11 cellular contexts compared by ENCODE assay signal in genomic region chr20:18679020-18679419, GRCh38.
A peak's percentile ranks its signal among the peaks of the same experiment; 100 is the strongest.
DNase-seq lines count a peak whose midpoint lies in the region; ATAC-seq and TF ChIP-seq lines count a peak whose summit lies in the region.
"Had no signal": no experiment of that assay in that cellular context is flagged by ENCODE, and none has a peak within 500 bp of the region (broad histone marks: within the 10 kb centered on the region; RNA-seq: fewer than 3 reads in every experiment).

No MANE protein-coding gene starts in this region.

- H3K9me2 ChIP-seq in GM23248 (ENCODE audit: insufficient read depth): no peaks in the 10 kb centered on the region

- H3K36me3 Mint-ChIP-seq in CD8-positive, alpha-beta T cell: peaks cover 11% of the 10 kb centered on the region
- H3K36me3 Mint-ChIP-seq in effector memory CD8-positive, alpha-beta T cell (ENCODE audit: insufficient read depth): peaks cover 9% of the 10 kb centered on the region
- H3K36me3 Mint-ChIP-seq: natural killer cell treated with Interleukin-12 subunit alpha and Interleukin-12 subunit beta and Interleukin-15 and Interleukin-18, amount 100 ng/mL, for 72 hours had no signal

- H3K79me2 ChIP-seq in GM23248 (ENCODE audit: insufficient read depth): no peaks in the 10 kb centered on the region; the same call in 1 of the 2 replicates

- TF ChIP-seq CTCF in astrocyte of the spinal cord (IDR thresholded peaks at IDR 0.05; ENCODE audit: low read depth, low read length) (no peak), prostate gland (IDR thresholded peaks at IDR 0.05) (no peak)
- no peak for TF ChIP-seq CTCF in CD8-positive, alpha-beta T cell (IDR thresholded peaks at IDR 0.05)

- H3K4me1 ChIP-seq in GM23248 (ENCODE audit: insufficient read depth) (no peaks in the 10 kb centered on the region), neuronal stem cell (ENCODE audit: control insufficient read depth in 2 of 2, insufficient read depth in 1 of 2, low read depth in 1 of 2, low read length in 2 of 2) (peaks cover 13 to 22% of the 10 kb centered on the region in 2 donors), prostate gland (replicated peaks) (no peaks in the 10 kb centered on the region)
- no peaks in the 10 kb centered on the region for H3K4me1 ChIP-seq in CD8-positive, alpha-beta T cell (ENCODE audit: insufficient read depth, low read length)

- H3K27ac Mint-ChIP-seq in CD8-positive, alpha-beta T cell: no peak overlapping the region
- H3K27ac Mint-ChIP-seq in effector memory CD8-positive, alpha-beta T cell: peak overlapping the region in 1 of 2 donors; percentile 23

- no peak overlapping the region for H2BK12ac ChIP-seq in neuronal stem cell (ENCODE audit: low read length)

- no peak overlapping the region for H3K4ac ChIP-seq in neuronal stem cell (ENCODE audit: low read length)

- no peak overlapping the region for H3K23ac ChIP-seq in neuronal stem cell (ENCODE audit: low read depth, low read length, poor library complexity)

- WGBS in GM23248 (ENCODE audit: low coverage in 1 of 2, low lambda C conversion rate in 2 of 2, missing lambda C conversion rate in 2 of 2), 2 experiments: 76 to 79% methylated on average over 5 of the region's 5 CpGs
- no CpG with 5 or more reads among the region's 5 CpGs for WGBS in neuronal stem cell (ENCODE audit: extremely low coverage in 2 of 2, insufficient read length in 2 of 2, insufficient replicate concordance in 1 of 2), 2 donors
- 49% methylated on average over 5 of the region's 5 CpGs for WGBS in prostate gland

- in situ Hi-C loops in GM23248 (cut with MboI): loop anchor here (10.0 kb wide), 1 partner anchor 56 kb away; no protein-coding TSS in a partner anchor
- in situ Hi-C loops in astrocyte of the spinal cord (cut with HindIII; ENCODE audit: low sequenced_read_pairs): no loop called here

- H3K27ac ChIP-seq in GM23248: no peak overlapping the region
- no peak overlapping the region for H3K27ac ChIP-seq in neuronal stem cell (replicated peaks; ENCODE audit: low read length)
- no peak overlapping the region for H3K27ac ChIP-seq in CD8-positive, alpha-beta T cell (ENCODE audit: low read depth, low read length)
- H3K27ac ChIP-seq in prostate gland: no peak overlapping the region

- H3K4me3 ChIP-seq in GM23248: no peak overlapping the region
- H3K4me3 ChIP-seq in astrocyte of the spinal cord (ENCODE audit: low read depth, low read length): no peak overlapping the region
- H3K4me3 ChIP-seq in neuronal stem cell (ENCODE audit: low read length in 2 of 2): no peak overlapping the region
- no peak overlapping the region for H3K4me3 ChIP-seq in CD8-positive, alpha-beta T cell (ENCODE audit: low read depth, low read length)
- no peak overlapping the region for H3K4me3 ChIP-seq in prostate gland

- intact Hi-C loops in CD8-positive, alpha-beta T cell (cut with DNase I, micrococcal nuclease): no loop called here
- intact Hi-C loops in prostate gland (cut with DNase I): no loop called here

- no peaks in the 10 kb centered on the region for H3K79me1 ChIP-seq in neuronal stem cell (ENCODE audit: low read depth, low read length)

- H3K9ac ChIP-seq in GM23248 (no peak overlapping the region), neuronal stem cell (ENCODE audit: low read depth, low read length, poor library complexity) (no peak overlapping the region)

- TF ChIP-seq POLR2A in prostate gland (IDR thresholded peaks at IDR 0.05): no peak

- peaks cover 20% of the 10 kb centered on the region for H3K4me1 Mint-ChIP-seq in CD8-positive, alpha-beta T cell (ENCODE audit: low read depth)
- peaks cover 8 to 28% of the 10 kb centered on the region in 2 donors for H3K4me1 Mint-ChIP-seq in effector memory CD8-positive, alpha-beta T cell (ENCODE audit: low read depth in 2 of 2)

- no peak overlapping the region for H4K91ac ChIP-seq in neuronal stem cell (ENCODE audit: low read depth, low read length, poor library complexity)

- H3F3A ChIP-seq in GM23248 (ENCODE audit: insufficient read depth): no peaks in the 10 kb centered on the region

- H2AFZ ChIP-seq in GM23248 (no peak overlapping the region), neuronal stem cell (ENCODE audit: low read length) (peak overlapping the region; percentile 30)

- H3K9me3 ChIP-seq in GM23248 (ENCODE audit: low read depth) (no peaks in the 10 kb centered on the region), neuronal stem cell (replicated peaks in 1 of 2; ENCODE audit: control insufficient read depth in 2 of 2, insufficient read depth in 1 of 2, low read depth in 1 of 2, low read length in 2 of 2) (peaks cover 0 to 2% of the 10 kb centered on the region in 2 donors), prostate gland (no peaks in the 10 kb centered on the region)
- H3K9me3 ChIP-seq in CD8-positive, alpha-beta T cell (ENCODE audit: low read length): no peaks in the 10 kb centered on the region

- H2BK5ac ChIP-seq in neuronal stem cell (ENCODE audit: low read length): no peak overlapping the region

- H3K4me3 Mint-ChIP-seq in CD8-positive, alpha-beta T cell: no peak overlapping the region
- H3K4me3 Mint-ChIP-seq in effector memory CD8-positive, alpha-beta T cell: no peak overlapping the region
- H3K4me3 Mint-ChIP-seq: natural killer cell treated with Interleukin-12 subunit alpha and Interleukin-12 subunit beta and Interleukin-15 and Interleukin-18, amount 100 ng/mL, for 72 hours had no signal

- H4K8ac ChIP-seq in neuronal stem cell (ENCODE audit: low read depth, low read length): no peak overlapping the region

- H3K27me3 ChIP-seq in GM23248 (replicated peaks; ENCODE audit: insufficient read depth) (no peaks in the 10 kb centered on the region), neuronal stem cell (ENCODE audit: control insufficient read depth in 3 of 3, insufficient read depth in 3 of 3, low read depth in 1 of 3, low read length in 3 of 3) (no peaks in the 10 kb centered on the region), prostate gland (replicated peaks; ENCODE audit: insufficient read depth) (no peaks in the 10 kb centered on the region)
- no peaks in the 10 kb centered on the region for H3K27me3 ChIP-seq in CD8-positive, alpha-beta T cell (ENCODE audit: insufficient read depth, low read length)

- POLR2A ChIA-PET in CD8-positive, alpha-beta T cell (lab: Charles Lee): no interaction called here

- DNase-seq in GM23248: peak; percentile 4
- DNase-seq in NCI-H128 (lab: John Stamatoyannopoulos, UW; ENCODE audit: unreplicated experiment): peak; percentile 35
- peak; percentile 43 for DNase-seq in astrocyte of the spinal cord (ENCODE audit: low read depth, low spot score)
- peak; percentile 8 for DNase-seq in neuronal stem cell (ENCODE audit: low spot score)
- no peak for DNase-seq in CD8-positive, alpha-beta T cell
- no peak for DNase-seq in effector memory CD8-positive, alpha-beta T cell
- DNase-seq in prostate gland (ENCODE audit: low spot score): no peak
- DNase-seq in middle frontal gyrus (ENCODE audit: extremely low spot score, low spot score): no peak
- DNase-seq: activated effector memory CD4-positive, alpha-beta T cell treated with anti-CD3 and anti-CD28 coated beads, Interleukin-2, amount 50 U/mL, for 16 hours; SW 1271 had no signal

- CTCF ChIA-PET in CD8-positive, alpha-beta T cell (lab: Charles Lee): no interaction called here

- no peak overlapping the region for H3K14ac ChIP-seq in neuronal stem cell (ENCODE audit: low read length)

- H4K20me1 ChIP-seq in GM23248 (ENCODE audit: insufficient read depth): no peaks in the 10 kb centered on the region

- H3K27me3 Mint-ChIP-seq in CD8-positive, alpha-beta T cell (ENCODE audit: low read depth): no peaks in the 10 kb centered on the region
- no peaks in the 10 kb centered on the region for H3K27me3 Mint-ChIP-seq in effector memory CD8-positive, alpha-beta T cell
- H3K27me3 Mint-ChIP-seq: natural killer cell treated with Interleukin-12 subunit alpha and Interleukin-12 subunit beta and Interleukin-15 and Interleukin-18, amount 100 ng/mL, for 72 hours had no signal

- H3K9me3 Mint-ChIP-seq in CD8-positive, alpha-beta T cell: no peaks in the 10 kb centered on the region
- no peaks in the 10 kb centered on the region for H3K9me3 Mint-ChIP-seq in effector memory CD8-positive, alpha-beta T cell
- H3K9me3 Mint-ChIP-seq: natural killer cell treated with Interleukin-12 subunit alpha and Interleukin-12 subunit beta and Interleukin-15 and Interleukin-18, amount 100 ng/mL, for 72 hours had no signal

- no peak overlapping the region for H2AK5ac ChIP-seq in neuronal stem cell (ENCODE audit: low read depth, low read length)

- H2BK15ac ChIP-seq in neuronal stem cell (ENCODE audit: low read length): no peak overlapping the region

- ATAC-seq in CD8-positive, alpha-beta T cell: no peak
- ATAC-seq in effector memory CD8-positive, alpha-beta T cell (replicated peaks): no peak
- ATAC-seq: natural killer cell treated with Interleukin-12 subunit alpha and Interleukin-12 subunit beta and Interleukin-15 and Interleukin-18, amount 100 ng/mL, for 72 hours had no signal

- H3K4me2 ChIP-seq in GM23248 (ENCODE audit: unreplicated experiment) (no peak overlapping the region), neuronal stem cell (ENCODE audit: insufficient read depth, low read length, poor library complexity, severe bottlenecking) (no peak overlapping the region)

- H3K36me3 ChIP-seq in GM23248 (ENCODE audit: low read depth) (no peaks in the 10 kb centered on the region), neuronal stem cell (replicated peaks in 1 of 2; ENCODE audit: control insufficient read depth in 2 of 2, insufficient read depth in 2 of 2, low read length in 2 of 2) (no peaks in the 10 kb centered on the region), prostate gland (no peaks in the 10 kb centered on the region)
- H3K36me3 ChIP-seq in CD8-positive, alpha-beta T cell (ENCODE audit: insufficient read depth, low read length): no peaks in the 10 kb centered on the region

- no peak overlapping the region for H3K18ac ChIP-seq in neuronal stem cell (ENCODE audit: low read length)

- H2BK120ac ChIP-seq in neuronal stem cell (ENCODE audit: low read depth, low read length): no peak overlapping the region

Comparison
In these comparisons a context has a peak if more than half of its experiments do, and no peak if none do; other contexts are left out.
1. DNase-seq: peak in GM23248 (single experiment), NCI-H128 (single experiment), astrocyte of the spinal cord (single experiment) and neuronal stem cell (single experiment); none in CD8-positive, alpha-beta T cell (0 of 7), effector memory CD8-positive, alpha-beta T cell (0 of 3), prostate gland (single experiment) and middle frontal gyrus (single experiment).